ENCODE assay signal across 8 cellular contexts in the genomic region with DNA sequence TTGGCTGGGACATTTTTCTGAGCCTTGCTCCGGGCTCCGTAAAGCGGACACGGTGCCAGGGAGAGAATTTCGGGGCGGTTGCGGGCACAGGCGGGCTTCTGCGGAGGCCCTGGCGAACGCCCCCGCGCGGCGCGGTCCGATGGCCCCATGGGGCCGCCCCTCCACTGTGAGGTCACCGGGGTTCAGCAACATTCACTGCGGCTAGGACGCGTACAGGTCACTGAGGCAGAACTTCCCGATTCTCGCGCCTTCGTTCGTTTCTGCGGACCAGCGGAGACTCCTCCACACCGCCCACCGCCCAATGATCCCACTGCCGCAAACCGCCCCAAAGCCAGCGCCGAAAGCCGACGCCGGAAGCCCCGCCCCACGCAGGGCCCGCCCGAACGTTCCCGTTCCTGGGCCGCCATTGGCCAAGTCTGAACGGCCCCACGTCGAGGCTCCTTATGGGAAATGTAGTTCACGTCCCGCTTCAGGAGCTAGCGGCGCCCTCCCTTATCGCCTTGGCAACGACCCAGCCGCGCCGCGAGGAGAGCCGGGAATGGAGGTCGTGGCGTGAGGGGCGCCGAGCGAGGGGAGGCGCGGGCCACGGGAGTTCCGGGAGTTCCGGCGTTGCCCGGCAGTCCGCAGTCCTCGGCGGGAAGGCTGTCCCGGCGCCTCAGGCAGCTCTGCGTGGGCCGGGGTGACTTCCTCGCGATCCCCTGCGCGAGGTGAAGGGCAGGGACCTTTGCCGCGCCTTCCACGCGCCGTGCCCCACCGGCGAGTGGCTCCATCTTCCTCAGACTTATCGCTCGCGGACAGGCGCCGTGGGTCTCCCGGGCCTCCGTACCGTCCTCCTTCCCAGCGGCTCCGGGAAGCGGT. TPM values are rescaled to one million over a fixed set of nuclear protein-coding genes. Genes with fewer than 3 reads are reported as not detected.
DNase-seq lines count a peak whose midpoint lies in the region; ATAC-seq and TF ChIP-seq lines count a peak whose summit lies in the region.

Gene ZNF584 (plus strand): TSS at position 498 of the 858 bp plus-strand sequence. CDS start 499 bp downstream, outside the sequence.

- H3K27ac Mint-ChIP-seq in activated T-helper 17 cell treated with anti-CD3 and anti-CD28 coated beads, Interleukin-2, amount 50 U/mL, for 72 hours, result peak within 1 kb of the TSS; percentile 93
- peak within 1 kb of the TSS; percentile 83 to 95 (median 93) for H3K27ac Mint-ChIP-seq in naive thymus-derived CD4-positive, alpha-beta T cell
- peak within 1 kb of the TSS; percentile 87 for H3K27ac Mint-ChIP-seq in stimulated activated memory B cell treated with anti-CD40 and anti-IgM and Interleukin-4, amounts not matched to agents 10 μg/mL and 1 μg/mL and 100 μg/mL, for 72 hours

- peaks cover 26% of the 10 kb centered on the region for H3K79me2 ChIP-seq in fibroblast of lung (ENCODE audit: control insufficient read depth, insufficient read depth, low read length)

- no peaks in the 10 kb centered on the region for H3K27me3 Mint-ChIP-seq in activated T-helper 17 cell treated with anti-CD3 and anti-CD28 coated beads, Interleukin-2, amount 50 U/mL, for 72 hours
- no peaks in the 10 kb centered on the region for H3K27me3 Mint-ChIP-seq in naive thymus-derived CD4-positive, alpha-beta T cell
- no peaks in the 10 kb centered on the region for H3K27me3 Mint-ChIP-seq in stimulated activated memory B cell treated with anti-CD40 and anti-IgM and Interleukin-4, amounts not matched to agents 10 μg/mL and 1 μg/mL and 100 μg/mL, for 72 hours

- TF ChIP-seq CTCF in fibroblast of lung (conservative IDR thresholded peaks at IDR 0.05 in 1 of 2, IDR thresholded peaks at IDR 0.05 in 1 of 2; ENCODE audit: low read depth in 1 of 2, low read length in 2 of 2), result no peak

- peaks cover 8% of the 10 kb centered on the region for H3K4me1 ChIP-seq in fibroblast of lung (ENCODE audit: control insufficient read depth, extremely low read depth, insufficient read depth, low read length)
- H3K4me1 ChIP-seq in naive thymus-derived CD4-positive, alpha-beta T cell (ENCODE audit: control insufficient read depth in 2 of 2, insufficient read depth in 2 of 2, low read length in 2 of 2), result peaks cover 12 to 15% of the 10 kb centered on the region in 2 donors

- H2AFZ ChIP-seq in fibroblast of lung (ENCODE audit: low read length), result peak within 1 kb of the TSS; percentile 98

- H3K36me3 ChIP-seq in fibroblast of lung (ENCODE audit: control insufficient read depth, insufficient read depth, low read length), result peaks cover 2% of the 10 kb centered on the region
- peaks cover 0 to 5% (median 0%) of the 10 kb centered on the region in 3 experiments for H3K36me3 ChIP-seq in naive thymus-derived CD4-positive, alpha-beta T cell (ENCODE audit: control insufficient read depth in 2 of 3, insufficient read depth in 3 of 3, low read length in 3 of 3)

- DNase-seq in EL (peak; percentile 93), GOT3 (lab: John Stamatoyannopoulos, UW) (peak; percentile 67), LHCN-M2 (ENCODE audit: low read depth) (peak; percentile 92), RPMI7951 (ENCODE audit: low read depth) (peak; percentile 96), fibroblast of lung (ENCODE audit: low read depth in 2 of 2) (peak; percentile 93 to 94)
- DNase-seq in naive thymus-derived CD4-positive, alpha-beta T cell, result peak; percentile 86 to 94 (median 92)

- POLR2A ChIA-PET in naive thymus-derived CD4-positive, alpha-beta T cell (lab: Charles Lee), result interaction anchor here (0.7 to 1.4 kb wide), 15 partner anchors 10 to 1119 kb away, joined by 3 to 8 read pairs (median 4); partner anchors contain the start of genes RPS5, ZBTB45, ZNF132 and ZNF324B

- no peaks in the 10 kb centered on the region for H4K20me1 ChIP-seq in fibroblast of lung (ENCODE audit: control insufficient read depth, extremely low read depth, insufficient read depth, low read length)

- H3K4me3 ChIP-seq in fibroblast of lung (replicated peaks in 1 of 4; ENCODE audit: control extremely low read depth in 1 of 4, insufficient read depth in 1 of 4, low read depth in 3 of 4, low read length in 4 of 4), result peak within 1 kb of the TSS; percentile 73 to 97 (median 86)
- peak within 1 kb of the TSS; percentile 96 for H3K4me3 ChIP-seq in naive thymus-derived CD4-positive, alpha-beta T cell (ENCODE audit: low read length)

- H3K9me3 Mint-ChIP-seq in activated T-helper 17 cell treated with anti-CD3 and anti-CD28 coated beads, Interleukin-2, amount 50 U/mL, for 72 hours, result no peaks in the 10 kb centered on the region
- no peaks in the 10 kb centered on the region for H3K9me3 Mint-ChIP-seq in naive thymus-derived CD4-positive, alpha-beta T cell
- no peaks in the 10 kb centered on the region for H3K9me3 Mint-ChIP-seq in stimulated activated memory B cell treated with anti-CD40 and anti-IgM and Interleukin-4, amounts not matched to agents 10 μg/mL and 1 μg/mL and 100 μg/mL, for 72 hours

- ATAC-seq in activated T-helper 17 cell treated with anti-CD3 and anti-CD28 coated beads, Interleukin-2, amount 50 U/mL, for 72 hours (replicated peaks), result peak; percentile 95
- ATAC-seq in naive thymus-derived CD4-positive, alpha-beta T cell, result peak; percentile 98
- peak; percentile 99 for ATAC-seq in stimulated activated memory B cell treated with anti-CD40 and anti-IgM and Interleukin-4, amounts not matched to agents 10 μg/mL and 1 μg/mL and 100 μg/mL, for 72 hours

- H3K4me2 ChIP-seq in fibroblast of lung (ENCODE audit: extremely low read depth, insufficient read depth, low read length), result peak within 1 kb of the TSS; percentile 99

- no peaks in the 10 kb centered on the region for H3K27me3 ChIP-seq in fibroblast of lung (ENCODE audit: control insufficient read depth, insufficient read depth, low read length)
- H3K27me3 ChIP-seq in naive thymus-derived CD4-positive, alpha-beta T cell (ENCODE audit: control insufficient read depth in 2 of 2, insufficient read depth in 2 of 2, low read length in 2 of 2), result no peaks in the 10 kb centered on the region

- H3K9ac ChIP-seq in fibroblast of lung (ENCODE audit: insufficient read depth, low read length), result peak within 1 kb of the TSS; percentile 82

- H3K36me3 Mint-ChIP-seq in activated T-helper 17 cell treated with anti-CD3 and anti-CD28 coated beads, Interleukin-2, amount 50 U/mL, for 72 hours (ENCODE audit: low read depth), result peaks cover 16% of the 10 kb centered on the region
- peaks cover 0 to 12% (median 4%) of the 10 kb centered on the region in 5 donors for H3K36me3 Mint-ChIP-seq in naive thymus-derived CD4-positive, alpha-beta T cell
- H3K36me3 Mint-ChIP-seq in stimulated activated memory B cell treated with anti-CD40 and anti-IgM and Interleukin-4, amounts not matched to agents 10 μg/mL and 1 μg/mL and 100 μg/mL, for 72 hours, result peaks cover 10% of the 10 kb centered on the region

- CTCF ChIA-PET in naive thymus-derived CD4-positive, alpha-beta T cell (lab: Charles Lee), result no interaction called here

- peak within 1 kb of the TSS; percentile 93 for H3K4me3 Mint-ChIP-seq in activated T-helper 17 cell treated with anti-CD3 and anti-CD28 coated beads, Interleukin-2, amount 50 U/mL, for 72 hours
- H3K4me3 Mint-ChIP-seq in naive thymus-derived CD4-positive, alpha-beta T cell, result peak within 1 kb of the TSS; percentile 82 to 98 (median 95)
- peak within 1 kb of the TSS; percentile 83 for H3K4me3 Mint-ChIP-seq in stimulated activated memory B cell treated with anti-CD40 and anti-IgM and Interleukin-4, amounts not matched to agents 10 μg/mL and 1 μg/mL and 100 μg/mL, for 72 hours

- H3K27ac ChIP-seq in fibroblast of lung (ENCODE audit: insufficient read depth, low read length), result peak within 1 kb of the TSS; percentile 91
- H3K27ac ChIP-seq in naive thymus-derived CD4-positive, alpha-beta T cell (ENCODE audit: low read depth, low read length), result peak within 1 kb of the TSS; percentile 87

- H3K9me3 ChIP-seq in fibroblast of lung (ENCODE audit: control insufficient read depth, insufficient read depth, low read depth, low read length), result no peaks in the 10 kb centered on the region
- no peaks in the 10 kb centered on the region for H3K9me3 ChIP-seq in naive thymus-derived CD4-positive, alpha-beta T cell (ENCODE audit: control insufficient read depth in 2 of 3, low read length in 3 of 3)

- intact Hi-C loops in naive thymus-derived CD4-positive, alpha-beta T cell (cut with micrococcal nuclease), result loop anchor here (1.0 to 10.0 kb wide), 19 partner anchors 21 to 594 kb away; partner anchors contain the start of genes ERVK3-1 (in 2 of the 2), RPS5 (in 2 of the 2), ZNF132 (in 2 of the 2) and ZNF324B (in 2 of the 2)

- H3K4me1 Mint-ChIP-seq in activated T-helper 17 cell treated with anti-CD3 and anti-CD28 coated beads, Interleukin-2, amount 50 U/mL, for 72 hours, result peaks cover 30% of the 10 kb centered on the region
- peaks cover 5 to 45% (median 34%) of the 10 kb centered on the region in 7 donors for H3K4me1 Mint-ChIP-seq in naive thymus-derived CD4-positive, alpha-beta T cell
- peaks cover 42% of the 10 kb centered on the region for H3K4me1 Mint-ChIP-seq in stimulated activated memory B cell treated with anti-CD40 and anti-IgM and Interleukin-4, amounts not matched to agents 10 μg/mL and 1 μg/mL and 100 μg/mL, for 72 hours

RNA-seq across cellular contexts. Expression of gene ZNF584, which starts in this region (rescaled TPM):
- total RNA-seq in LHCN-M2 (2014; rRNA removed) (16.5 and 18.8 TPM in 2 replicates), fibroblast of lung (16.9 and 18.8 TPM in 2 replicates)
- polyA plus RNA-seq in LHCN-M2 (2012), result 7.5 TPM
- total RNA-seq in RPMI7951 (2014; rRNA removed; shearing (Covaris generic)), result 16.3 and 17.2 TPM in 2 replicates
- 1 to 10 TPM; 9.0 to 9.8 TPM for total RNA-seq in activated T-helper 17 cell treated with anti-CD3 and anti-CD28 coated beads, Interleukin-2, amount 50 U/mL, for 72 hours
- polyA plus RNA-seq in fibroblast of lung, result 11.7 and 14.6 TPM in 2 replicates
- 9.6 and 12.0 TPM in 2 replicates for polyA plus RNA-seq in fibroblast of lung (2012)
- 12.5 and 19.0 TPM in 2 replicates for polyA minus RNA-seq in fibroblast of lung (ENCODE audit: low replicate concordance)
- total RNA-seq in naive thymus-derived CD4-positive, alpha-beta T cell, result 10 to 100 TPM in 1 of 5 experiments, 1 to 10 TPM in 4; 4.2 to 12.1 (median 8.8) TPM
- 1 to 10 TPM; 6.5 to 7.0 TPM for polyA plus RNA-seq in naive thymus-derived CD4-positive, alpha-beta T cell

Comparison
In these comparisons a context has a peak if more than half of its experiments do, and no peak if none do; other contexts are left out.
1. Peak in every context shown above with its lines: DNase-seq, ATAC-seq, H3K4me3 ChIP-seq and H3K27ac ChIP-seq.